3 cellular contexts compared by ENCODE assay signal in the genomic region with DNA sequence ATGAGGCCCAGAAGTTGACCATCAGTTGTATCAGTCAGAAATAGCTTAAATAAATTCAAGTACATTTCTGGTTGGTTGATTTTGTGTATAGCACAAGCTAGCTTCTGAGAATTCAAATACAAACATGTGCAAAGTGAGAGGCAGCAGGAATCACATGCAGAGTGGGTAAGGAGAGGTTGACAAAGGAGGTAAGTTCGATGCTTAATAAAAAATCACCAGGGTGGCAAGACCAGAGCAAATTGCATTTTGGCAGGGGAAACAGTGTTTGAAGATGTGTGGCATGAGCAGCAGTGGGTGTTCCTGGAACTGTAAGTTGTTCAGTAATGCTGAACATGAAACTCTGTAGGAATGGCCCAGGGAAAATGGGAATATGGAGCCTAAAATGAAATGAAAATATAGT.
TF ChIP-seq lines count a peak whose summit lies in the region.

No MANE protein-coding gene starts in this region.

TF ChIP-seq in liver, 16 proteins besides CTCF, POLR2A, EP300 and RAD21:
- TF ChIP-seq FOXA2 (IDR thresholded peaks at IDR 0.05) (no peak), YY1 (IDR thresholded peaks at IDR 0.05) (no peak), ZBTB33 (IDR thresholded peaks at IDR 0.05) (no peak), SP1 (IDR thresholded peaks at IDR 0.05) (no peak), REST (IDR thresholded peaks at IDR 0.05) (no peak), RXRA (IDR thresholded peaks at IDR 0.05) (no peak), TAF1 (conservative IDR thresholded peaks at IDR 0.05) (no peak), JUND (IDR thresholded peaks at IDR 0.05) (no peak), HNF4G (IDR thresholded peaks at IDR 0.05) (no peak), GABPA (IDR thresholded peaks at IDR 0.05 in 1 of 2, conservative IDR thresholded peaks at IDR 0.05 in 1 of 2) (no peak), FOXA1 (IDR thresholded peaks at IDR 0.05) (no peak), NR2F2 (IDR thresholded peaks at IDR 0.05) (no peak), MAX (IDR thresholded peaks at IDR 0.05) (no peak), HNF4A (conservative IDR thresholded peaks at IDR 0.05) (no peak), EGR1 (IDR thresholded peaks at IDR 0.05; ENCODE audit: low read depth in 2 of 2) (no peak)
- TF ChIP-seq, protein P1, sequence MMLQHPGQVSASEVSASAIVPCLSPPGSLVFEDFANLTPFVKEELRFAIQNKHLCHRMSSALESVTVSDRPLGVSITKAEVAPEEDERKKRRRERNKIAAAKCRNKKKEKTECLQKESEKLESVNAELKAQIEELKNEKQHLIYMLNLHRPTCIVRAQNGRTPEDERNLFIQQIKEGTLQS (IDR thresholded peaks at IDR 0.05): no peak

TF ChIP-seq in HepG2, 621 proteins besides CTCF, POLR2A, EP300 and RAD21:
- no peak for TF ChIP-seq U2AF2 (IDR thresholded peaks at IDR 0.05; ENCODE audit: low read depth, low read length)
- TF ChIP-seq HNF4A (CRISPR knock-in tag; IDR thresholded peaks at IDR 0.05): no peak
- TF ChIP-seq ATF7 (IDR thresholded peaks at IDR 0.05): no peak
- no peak for TF ChIP-seq ATF7 (CRISPR knock-in tag; IDR thresholded peaks at IDR 0.05)
- no peak for TF ChIP-seq ZFP36 (IDR thresholded peaks at IDR 0.05; ENCODE audit: borderline replicate concordance, low read depth, low read length, partially characterized antibody)
- TF ChIP-seq, protein P2, sequence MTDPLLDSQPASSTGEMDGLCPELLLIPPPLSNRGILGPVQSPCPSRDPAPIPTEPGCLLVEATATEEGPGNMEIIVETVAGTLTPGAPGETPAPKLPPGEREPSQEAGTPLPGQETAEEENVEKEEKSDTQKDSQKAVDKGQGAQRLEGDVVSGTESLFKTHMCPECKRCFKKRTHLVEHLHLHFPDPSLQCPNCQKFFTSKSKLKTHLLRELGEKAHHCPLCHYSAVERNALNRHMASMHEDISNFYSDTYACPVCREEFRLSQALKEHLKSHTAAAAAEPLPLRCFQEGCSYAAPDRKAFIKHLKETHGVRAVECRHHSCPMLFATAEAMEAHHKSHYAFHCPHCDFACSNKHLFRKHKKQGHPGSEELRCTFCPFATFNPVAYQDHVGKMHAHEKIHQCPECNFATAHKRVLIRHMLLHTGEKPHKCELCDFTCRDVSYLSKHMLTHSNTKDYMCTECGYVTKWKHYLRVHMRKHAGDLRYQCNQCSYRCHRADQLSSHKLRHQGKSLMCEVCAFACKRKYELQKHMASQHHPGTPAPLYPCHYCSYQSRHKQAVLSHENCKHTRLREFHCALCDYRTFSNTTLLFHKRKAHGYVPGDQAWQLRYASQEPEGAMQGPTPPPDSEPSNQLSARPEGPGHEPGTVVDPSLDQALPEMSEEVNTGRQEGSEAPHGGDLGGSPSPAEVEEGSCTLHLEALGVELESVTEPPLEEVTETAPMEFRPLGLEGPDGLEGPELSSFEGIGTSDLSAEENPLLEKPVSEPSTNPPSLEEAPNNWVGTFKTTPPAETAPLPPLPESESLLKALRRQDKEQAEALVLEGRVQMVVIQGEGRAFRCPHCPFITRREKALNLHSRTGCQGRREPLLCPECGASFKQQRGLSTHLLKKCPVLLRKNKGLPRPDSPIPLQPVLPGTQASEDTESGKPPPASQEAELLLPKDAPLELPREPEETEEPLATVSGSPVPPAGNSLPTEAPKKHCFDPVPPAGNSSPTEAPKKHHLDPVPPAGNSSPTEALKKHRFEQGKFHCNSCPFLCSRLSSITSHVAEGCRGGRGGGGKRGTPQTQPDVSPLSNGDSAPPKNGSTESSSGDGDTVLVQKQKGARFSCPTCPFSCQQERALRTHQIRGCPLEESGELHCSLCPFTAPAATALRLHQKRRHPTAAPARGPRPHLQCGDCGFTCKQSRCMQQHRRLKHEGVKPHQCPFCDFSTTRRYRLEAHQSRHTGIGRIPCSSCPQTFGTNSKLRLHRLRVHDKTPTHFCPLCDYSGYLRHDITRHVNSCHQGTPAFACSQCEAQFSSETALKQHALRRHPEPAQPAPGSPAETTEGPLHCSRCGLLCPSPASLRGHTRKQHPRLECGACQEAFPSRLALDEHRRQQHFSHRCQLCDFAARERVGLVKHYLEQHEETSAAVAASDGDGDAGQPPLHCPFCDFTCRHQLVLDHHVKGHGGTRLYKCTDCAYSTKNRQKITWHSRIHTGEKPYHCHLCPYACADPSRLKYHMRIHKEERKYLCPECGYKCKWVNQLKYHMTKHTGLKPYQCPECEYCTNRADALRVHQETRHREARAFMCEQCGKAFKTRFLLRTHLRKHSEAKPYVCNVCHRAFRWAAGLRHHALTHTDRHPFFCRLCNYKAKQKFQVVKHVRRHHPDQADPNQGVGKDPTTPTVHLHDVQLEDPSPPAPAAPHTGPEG (CRISPR knock-in tag; IDR thresholded peaks at IDR 0.05): no peak
- no peak for TF ChIP-seq ZBTB34 (CRISPR knock-in tag; IDR thresholded peaks at IDR 0.05)
- TF ChIP-seq FOXM1 (CRISPR knock-in tag; IDR thresholded peaks at IDR 0.05): no peak
- no peak for TF ChIP-seq GATAD1 (CRISPR knock-in tag; IDR thresholded peaks at IDR 0.05)
- no peak for TF ChIP-seq ZSCAN22 (CRISPR knock-in tag; IDR thresholded peaks at IDR 0.05)

TF ChIP-seq in H1, 55 proteins besides CTCF, POLR2A, EP300 and RAD21:
- TF ChIP-seq FOSL1 (IDR thresholded peaks at IDR 0.05; ENCODE audit: insufficient read depth, low read depth, low read length) (no peak), SP1 (IDR thresholded peaks at IDR 0.05; ENCODE audit: low read depth, low read length) (no peak), PHF8 (conservative IDR thresholded peaks at IDR 0.05; ENCODE audit: low read depth, low read length) (no peak), SP2 (IDR thresholded peaks at IDR 0.05; ENCODE audit: low read length) (no peak), EGR1 (IDR thresholded peaks at IDR 0.05; ENCODE audit: borderline replicate concordance, low read depth, low read length) (no peak), EZH2 (IDR thresholded peaks at IDR 0.05; ENCODE audit: low read depth, low read length, severe bottlenecking) (no peak)
- TF ChIP-seq, protein P3, sequence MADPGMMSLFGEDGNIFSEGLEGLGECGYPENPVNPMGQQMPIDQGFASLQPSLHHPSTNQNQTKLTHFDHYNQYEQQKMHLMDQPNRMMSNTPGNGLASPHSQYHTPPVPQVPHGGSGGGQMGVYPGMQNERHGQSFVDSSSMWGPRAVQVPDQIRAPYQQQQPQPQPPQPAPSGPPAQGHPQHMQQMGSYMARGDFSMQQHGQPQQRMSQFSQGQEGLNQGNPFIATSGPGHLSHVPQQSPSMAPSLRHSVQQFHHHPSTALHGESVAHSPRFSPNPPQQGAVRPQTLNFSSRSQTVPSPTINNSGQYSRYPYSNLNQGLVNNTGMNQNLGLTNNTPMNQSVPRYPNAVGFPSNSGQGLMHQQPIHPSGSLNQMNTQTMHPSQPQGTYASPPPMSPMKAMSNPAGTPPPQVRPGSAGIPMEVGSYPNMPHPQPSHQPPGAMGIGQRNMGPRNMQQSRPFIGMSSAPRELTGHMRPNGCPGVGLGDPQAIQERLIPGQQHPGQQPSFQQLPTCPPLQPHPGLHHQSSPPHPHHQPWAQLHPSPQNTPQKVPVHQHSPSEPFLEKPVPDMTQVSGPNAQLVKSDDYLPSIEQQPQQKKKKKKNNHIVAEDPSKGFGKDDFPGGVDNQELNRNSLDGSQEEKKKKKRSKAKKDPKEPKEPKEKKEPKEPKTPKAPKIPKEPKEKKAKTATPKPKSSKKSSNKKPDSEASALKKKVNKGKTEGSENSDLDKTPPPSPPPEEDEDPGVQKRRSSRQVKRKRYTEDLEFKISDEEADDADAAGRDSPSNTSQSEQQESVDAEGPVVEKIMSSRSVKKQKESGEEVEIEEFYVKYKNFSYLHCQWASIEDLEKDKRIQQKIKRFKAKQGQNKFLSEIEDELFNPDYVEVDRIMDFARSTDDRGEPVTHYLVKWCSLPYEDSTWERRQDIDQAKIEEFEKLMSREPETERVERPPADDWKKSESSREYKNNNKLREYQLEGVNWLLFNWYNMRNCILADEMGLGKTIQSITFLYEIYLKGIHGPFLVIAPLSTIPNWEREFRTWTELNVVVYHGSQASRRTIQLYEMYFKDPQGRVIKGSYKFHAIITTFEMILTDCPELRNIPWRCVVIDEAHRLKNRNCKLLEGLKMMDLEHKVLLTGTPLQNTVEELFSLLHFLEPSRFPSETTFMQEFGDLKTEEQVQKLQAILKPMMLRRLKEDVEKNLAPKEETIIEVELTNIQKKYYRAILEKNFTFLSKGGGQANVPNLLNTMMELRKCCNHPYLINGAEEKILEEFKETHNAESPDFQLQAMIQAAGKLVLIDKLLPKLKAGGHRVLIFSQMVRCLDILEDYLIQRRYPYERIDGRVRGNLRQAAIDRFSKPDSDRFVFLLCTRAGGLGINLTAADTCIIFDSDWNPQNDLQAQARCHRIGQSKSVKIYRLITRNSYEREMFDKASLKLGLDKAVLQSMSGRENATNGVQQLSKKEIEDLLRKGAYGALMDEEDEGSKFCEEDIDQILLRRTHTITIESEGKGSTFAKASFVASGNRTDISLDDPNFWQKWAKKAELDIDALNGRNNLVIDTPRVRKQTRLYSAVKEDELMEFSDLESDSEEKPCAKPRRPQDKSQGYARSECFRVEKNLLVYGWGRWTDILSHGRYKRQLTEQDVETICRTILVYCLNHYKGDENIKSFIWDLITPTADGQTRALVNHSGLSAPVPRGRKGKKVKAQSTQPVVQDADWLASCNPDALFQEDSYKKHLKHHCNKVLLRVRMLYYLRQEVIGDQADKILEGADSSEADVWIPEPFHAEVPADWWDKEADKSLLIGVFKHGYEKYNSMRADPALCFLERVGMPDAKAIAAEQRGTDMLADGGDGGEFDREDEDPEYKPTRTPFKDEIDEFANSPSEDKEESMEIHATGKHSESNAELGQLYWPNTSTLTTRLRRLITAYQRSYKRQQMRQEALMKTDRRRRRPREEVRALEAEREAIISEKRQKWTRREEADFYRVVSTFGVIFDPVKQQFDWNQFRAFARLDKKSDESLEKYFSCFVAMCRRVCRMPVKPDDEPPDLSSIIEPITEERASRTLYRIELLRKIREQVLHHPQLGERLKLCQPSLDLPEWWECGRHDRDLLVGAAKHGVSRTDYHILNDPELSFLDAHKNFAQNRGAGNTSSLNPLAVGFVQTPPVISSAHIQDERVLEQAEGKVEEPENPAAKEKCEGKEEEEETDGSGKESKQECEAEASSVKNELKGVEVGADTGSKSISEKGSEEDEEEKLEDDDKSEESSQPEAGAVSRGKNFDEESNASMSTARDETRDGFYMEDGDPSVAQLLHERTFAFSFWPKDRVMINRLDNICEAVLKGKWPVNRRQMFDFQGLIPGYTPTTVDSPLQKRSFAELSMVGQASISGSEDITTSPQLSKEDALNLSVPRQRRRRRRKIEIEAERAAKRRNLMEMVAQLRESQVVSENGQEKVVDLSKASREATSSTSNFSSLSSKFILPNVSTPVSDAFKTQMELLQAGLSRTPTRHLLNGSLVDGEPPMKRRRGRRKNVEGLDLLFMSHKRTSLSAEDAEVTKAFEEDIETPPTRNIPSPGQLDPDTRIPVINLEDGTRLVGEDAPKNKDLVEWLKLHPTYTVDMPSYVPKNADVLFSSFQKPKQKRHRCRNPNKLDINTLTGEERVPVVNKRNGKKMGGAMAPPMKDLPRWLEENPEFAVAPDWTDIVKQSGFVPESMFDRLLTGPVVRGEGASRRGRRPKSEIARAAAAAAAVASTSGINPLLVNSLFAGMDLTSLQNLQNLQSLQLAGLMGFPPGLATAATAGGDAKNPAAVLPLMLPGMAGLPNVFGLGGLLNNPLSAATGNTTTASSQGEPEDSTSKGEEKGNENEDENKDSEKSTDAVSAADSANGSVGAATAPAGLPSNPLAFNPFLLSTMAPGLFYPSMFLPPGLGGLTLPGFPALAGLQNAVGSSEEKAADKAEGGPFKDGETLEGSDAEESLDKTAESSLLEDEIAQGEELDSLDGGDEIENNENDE (IDR thresholded peaks at IDR 0.05; ENCODE audit: insufficient replicate concordance, low read length): no peak
- TF ChIP-seq, protein P4, sequence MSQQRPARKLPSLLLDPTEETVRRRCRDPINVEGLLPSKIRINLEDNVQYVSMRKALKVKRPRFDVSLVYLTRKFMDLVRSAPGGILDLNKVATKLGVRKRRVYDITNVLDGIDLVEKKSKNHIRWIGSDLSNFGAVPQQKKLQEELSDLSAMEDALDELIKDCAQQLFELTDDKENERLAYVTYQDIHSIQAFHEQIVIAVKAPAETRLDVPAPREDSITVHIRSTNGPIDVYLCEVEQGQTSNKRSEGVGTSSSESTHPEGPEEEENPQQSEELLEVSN (IDR thresholded peaks at IDR 0.05): no peak
